In the genomic region with DNA sequence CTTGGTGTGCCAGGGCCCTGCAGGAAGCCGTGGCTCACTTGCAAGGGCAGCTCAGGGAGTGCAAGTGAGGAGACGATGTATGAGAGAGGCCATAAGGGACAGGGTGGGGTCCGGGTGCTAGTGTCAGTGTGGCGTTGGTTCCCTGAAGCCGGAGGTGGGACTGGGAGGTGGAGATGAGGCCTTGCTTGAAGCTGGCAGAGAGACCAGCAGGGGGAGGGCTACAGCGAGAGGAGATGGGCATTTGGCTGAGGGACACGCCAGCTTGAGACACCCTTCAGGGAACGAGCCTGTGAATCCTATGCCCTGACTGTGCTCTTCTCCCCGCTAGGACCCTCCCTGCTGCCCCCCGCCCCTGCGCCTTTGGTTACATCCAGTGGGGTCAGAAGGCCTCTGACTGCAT, we compare ENCODE assay signal across 13 cellular contexts.
"Had no signal": no experiment of that assay in that cellular context is flagged by ENCODE, and none has a peak within 500 bp of the region (broad histone marks: within the 10 kb centered on the region; RNA-seq: fewer than 3 reads in every experiment).

No MANE protein-coding gene starts in this region.

- ATAC-seq: activated naive CD4-positive, alpha-beta T cell treated with anti-CD3 and anti-CD28 coated beads, Interleukin-2, amount 50 U/mL, for 72 hours; natural killer cell; sciatic nerve; stimulated activated naive CD8-positive, alpha-beta T cell treated with anti-CD3 and anti-CD28 coated beads, Interleukin-15, Interleukin-2, amounts not matched to agents 100 U/mL and 50 U/mL, for 24 hours had no signal

- H3K27ac ChIP-seq: colonic mucosa, esophagus squamous epithelium, hepatocyte, transverse colon had no signal

- H3K27me3 ChIP-seq: colonic mucosa, hepatocyte, transverse colon had no signal

- H3K4me1 Mint-ChIP-seq: natural killer cell had no signal

- H3K9me3 Mint-ChIP-seq: activated CD4-positive, alpha-beta memory T cell treated with anti-CD3 and anti-CD28 coated beads for 36 hours; activated naive CD4-positive, alpha-beta T cell treated with anti-CD3 and anti-CD28 coated beads, Interleukin-2, amount 50 U/mL, for 72 hours; activated T-cell treated with anti-CD3 and anti-CD28 coated beads, Interleukin-2, amount 50 U/mL, for 24 hours; natural killer cell had no signal

- H3K9me3 ChIP-seq: colonic mucosa, esophagus squamous epithelium, transverse colon had no signal

- H3K27me3 Mint-ChIP-seq: activated CD4-positive, alpha-beta memory T cell treated with anti-CD3 and anti-CD28 coated beads for 36 hours; activated T-cell treated with anti-CD3 and anti-CD28 coated beads, Interleukin-2, amount 50 U/mL, for 24 hours had no signal

- H3K4me1 ChIP-seq: colonic mucosa, esophagus squamous epithelium, transverse colon had no signal

- H3K4me3 Mint-ChIP-seq: activated CD4-positive, alpha-beta memory T cell treated with anti-CD3 and anti-CD28 coated beads for 36 hours; activated T-cell treated with anti-CD3 and anti-CD28 coated beads, Interleukin-2, amount 50 U/mL, for 24 hours; natural killer cell had no signal

- H3K27ac Mint-ChIP-seq: activated CD4-positive, alpha-beta memory T cell treated with anti-CD3 and anti-CD28 coated beads for 36 hours; activated naive CD4-positive, alpha-beta T cell treated with anti-CD3 and anti-CD28 coated beads, Interleukin-2, amount 50 U/mL, for 72 hours; activated T-cell treated with anti-CD3 and anti-CD28 coated beads, Interleukin-2, amount 50 U/mL, for 24 hours; natural killer cell had no signal

- DNase-seq: activated CD4-positive, alpha-beta memory T cell treated with anti-CD3 and anti-CD28 coated beads for 36 hours; activated effector memory CD4-positive, alpha-beta T cell treated with Interleukin-2 at 50 U/mL for 16 hours; activated T-cell treated with anti-CD3 and anti-CD28 coated beads, Interleukin-2, amount 50 U/mL, for 24 hours; caudate nucleus; colonic mucosa; esophagus squamous epithelium; mesenchymal stem cell; natural killer cell; stimulated activated naive CD8-positive, alpha-beta T cell treated with anti-CD3 and anti-CD28 coated beads, Interleukin-15, Interleukin-2, amounts not matched to agents 100 U/mL and 50 U/mL, for 24 hours; transverse colon had no signal

- H3K36me3 ChIP-seq: colonic mucosa, esophagus squamous epithelium, transverse colon had no signal

- H3K36me3 Mint-ChIP-seq: activated CD4-positive, alpha-beta memory T cell treated with anti-CD3 and anti-CD28 coated beads for 36 hours; activated naive CD4-positive, alpha-beta T cell treated with anti-CD3 and anti-CD28 coated beads, Interleukin-2, amount 50 U/mL, for 72 hours; natural killer cell had no signal

- H3K4me3 ChIP-seq: colonic mucosa, esophagus squamous epithelium, hepatocyte, transverse colon had no signal
